8 cellular contexts compared by ENCODE assay signal in genomic region chr6:31815025-31815838, GRCh38. TPM values are rescaled to one million over a fixed set of nuclear protein-coding genes. Genes with fewer than 3 reads are reported as not detected.
DNase-seq lines count a peak whose midpoint lies in the region; ATAC-seq and TF ChIP-seq lines count a peak whose summit lies in the region.

Gene HSPA1A (plus strand): TSS chr6:31815543. CDS start chr6:31815757, 214 bp downstream.
Gene HSPA1L (minus strand): TSS chr6:31815283. CDS start chr6:31811972, 3,311 bp downstream.

- H3K36me3 ChIP-seq in mesodermal cell (ENCODE audit: control insufficient read depth, insufficient read depth, low read length), result peaks cover 7% of the 10 kb centered on the region

- H3K4me1 Mint-ChIP-seq in activated T-cell treated with anti-CD3 and anti-CD28 coated beads, Interleukin-2, amount 50 U/mL, for 72 hours (ENCODE audit: low read depth), result peaks cover 43% of the 10 kb centered on the region

- H3K4me3 ChIP-seq in mesodermal cell (ENCODE audit: extremely low read depth, insufficient read depth, low read length, poor library complexity, severe bottlenecking), result peak within 1 kb of the TSS; percentile 45

- H3K4me1 ChIP-seq in mesodermal cell (ENCODE audit: control insufficient read depth, insufficient read depth, low read length, poor library complexity, severe bottlenecking), result peaks cover 9% of the 10 kb centered on the region

- H3K9me3 Mint-ChIP-seq in activated T-cell treated with anti-CD3 and anti-CD28 coated beads, Interleukin-2, amount 50 U/mL, for 72 hours, result no peaks in the 10 kb centered on the region

- peak; percentile 90 for DNase-seq in DMS79 (lab: John Stamatoyannopoulos, UW)
- DNase-seq in NOMO-1 (lab: John Stamatoyannopoulos, UW; ENCODE audit: unreplicated experiment in 2 of 2), result peak; percentile 72 to 74
- DNase-seq in activated T-cell treated with anti-CD3 and anti-CD28 coated beads, Interleukin-2, amount 50 U/mL, for 72 hours, result peak; percentile 63 to 70
- peak; percentile 83 to 87 for DNase-seq in erythroblast (lab: John Stamatoyannopoulos, UW)
- DNase-seq in stimulated activated CD8-positive, alpha-beta memory T cell treated with anti-CD3 and anti-CD28 coated beads, Interleukin-4, amount 100 ng/mL, for 24 hours (ENCODE audit: low read depth), result peak; percentile 45

- no peaks in the 10 kb centered on the region for H3K9me3 ChIP-seq in mesodermal cell (ENCODE audit: control insufficient read depth, low read length)

- H3K36me3 Mint-ChIP-seq in activated T-cell treated with anti-CD3 and anti-CD28 coated beads, Interleukin-2, amount 50 U/mL, for 72 hours (ENCODE audit: insufficient read depth in 2 of 2), result peaks cover 0 to 1% of the 10 kb centered on the region in 2 donors

- ATAC-seq in HG03175 (IDR thresholded peaks at IDR 0.05; ENCODE audit: unreplicated experiment), result peak; percentile 39
- ATAC-seq in activated T-cell treated with anti-CD3 and anti-CD28 coated beads, Interleukin-2, amount 50 U/mL, for 72 hours (replicated peaks in 1 of 2), result peak; percentile 16 to 19
- no peak for ATAC-seq in HG03095 (IDR thresholded peaks at IDR 0.05; ENCODE audit: unreplicated experiment)

- peak within 1 kb of the TSS; percentile 99 for H3K27ac ChIP-seq in mesodermal cell (ENCODE audit: low read depth, low read length, severe bottlenecking)

- peak; percentile 92 for TF ChIP-seq POLR2A in erythroblast (IDR thresholded peaks at IDR 0.05; ENCODE audit: low read length)

- H3K4me3 Mint-ChIP-seq in activated T-cell treated with anti-CD3 and anti-CD28 coated beads, Interleukin-2, amount 50 U/mL, for 72 hours, result peak within 1 kb of the TSS; percentile 97 to 99

- peak within 1 kb of the TSS; percentile 100 for H3K27ac Mint-ChIP-seq in activated T-cell treated with anti-CD3 and anti-CD28 coated beads, Interleukin-2, amount 50 U/mL, for 72 hours

- 1 to 2% methylated on average over 30 to 48 of the region's 56 CpGs for WGBS in mesodermal cell (ENCODE audit: insufficient coverage in 2 of 2), 2 experiments

- no peaks in the 10 kb centered on the region for H3K27me3 Mint-ChIP-seq in activated T-cell treated with anti-CD3 and anti-CD28 coated beads, Interleukin-2, amount 50 U/mL, for 72 hours (ENCODE audit: low read depth)

RNA-seq across cellular contexts. Expression of gene HSPA1A, which starts in this region (rescaled TPM):
- total RNA-seq in activated T-cell treated with anti-CD3 and anti-CD28 coated beads, Interleukin-2, amount 50 U/mL, for 72 hours, result 10 to 100 TPM; 16.5 to 37.6 TPM
- 43.6 TPM for polyA plus RNA-seq in mesodermal cell (2013, experiment 1 of 2)
- 36.9 TPM for polyA plus RNA-seq in mesodermal cell (2013, experiment 2 of 2)

RNA-seq across cellular contexts. Expression of gene HSPA1L, which starts in this region (rescaled TPM):
- total RNA-seq in activated T-cell treated with anti-CD3 and anti-CD28 coated beads, Interleukin-2, amount 50 U/mL, for 72 hours, result 1 to 10 TPM; 2.9 to 3.1 TPM
- 1.9 TPM for polyA plus RNA-seq in mesodermal cell (2013, experiment 1 of 2)
- polyA plus RNA-seq in mesodermal cell (2013, experiment 2 of 2), result 1.4 TPM
